ENCODE assay signal across 15 cellular contexts in genomic region chr14:36454599-36455240, GRCh38.
"Had no signal": no experiment of that assay in that cellular context is flagged by ENCODE, and none has a peak within 500 bp of the region (broad histone marks: within the 10 kb centered on the region; RNA-seq: fewer than 3 reads in every experiment).

No MANE protein-coding gene starts in this region.

- H3K4me1 Mint-ChIP-seq: activated CD4-positive, alpha-beta T cell treated with anti-CD3 and anti-CD28 coated beads for 36 hours; stimulated activated naive CD8-positive, alpha-beta T cell treated with anti-CD3 and anti-CD28 coated beads, Interleukin-15, amount 100 ng/mL, for 72 hours had no signal

- H3K27ac ChIP-seq: cardiac muscle cell, gastroesophageal sphincter, ovary had no signal

- H3K27ac Mint-ChIP-seq: activated CD4-positive, alpha-beta T cell treated with anti-CD3 and anti-CD28 coated beads for 36 hours; activated CD8-positive, alpha-beta T cell treated with anti-CD3 and anti-CD28 coated beads for 36 hours; activated naive CD4-positive, alpha-beta T cell treated with anti-CD3 and anti-CD28 coated beads, Interleukin-2, amount 50 U/mL, for 72 hours; stimulated activated naive CD8-positive, alpha-beta T cell treated with anti-CD3 and anti-CD28 coated beads, Interleukin-15, amount 100 ng/mL, for 72 hours; T-helper 1 cell treated with Interleukin-12 subunit alpha and Interleukin-12 subunit beta and Interleukin-4 antibody, amounts not matched to agents 30 μg/mL and 1 μg/mL, for 36 hours had no signal

- H3K4me3 ChIP-seq: cardiac muscle cell, gastroesophageal sphincter, ovary had no signal

- H3K9me3 Mint-ChIP-seq: activated CD8-positive, alpha-beta T cell treated with anti-CD3 and anti-CD28 coated beads for 36 hours; activated naive CD4-positive, alpha-beta T cell treated with anti-CD3 and anti-CD28 coated beads, Interleukin-2, amount 50 U/mL, for 72 hours; neural crest cell; stimulated activated naive CD8-positive, alpha-beta T cell treated with anti-CD3 and anti-CD28 coated beads, Interleukin-15, amount 100 ng/mL, for 72 hours; T-helper 1 cell treated with Interleukin-12 subunit alpha and Interleukin-12 subunit beta and Interleukin-4 antibody, amounts not matched to agents 30 μg/mL and 1 μg/mL, for 36 hours had no signal

- H3K36me3 Mint-ChIP-seq: activated naive CD4-positive, alpha-beta T cell treated with anti-CD3 and anti-CD28 coated beads, Interleukin-2, amount 50 U/mL, for 72 hours had no signal

- H3K4me3 Mint-ChIP-seq: activated CD4-positive, alpha-beta T cell treated with anti-CD3 and anti-CD28 coated beads for 36 hours; activated CD8-positive, alpha-beta T cell treated with anti-CD3 and anti-CD28 coated beads for 36 hours; neural crest cell; stimulated activated naive CD8-positive, alpha-beta T cell treated with anti-CD3 and anti-CD28 coated beads, Interleukin-15, amount 100 ng/mL, for 72 hours; T-helper 1 cell treated with Interleukin-12 subunit alpha and Interleukin-12 subunit beta and Interleukin-4 antibody, amounts not matched to agents 30 μg/mL and 1 μg/mL, for 36 hours had no signal

- ATAC-seq: activated CD4-positive, alpha-beta T cell treated with anti-CD3 and anti-CD28 coated beads for 36 hours; activated CD8-positive, alpha-beta T cell treated with anti-CD3 and anti-CD28 coated beads for 36 hours; activated naive CD4-positive, alpha-beta T cell treated with anti-CD3 and anti-CD28 coated beads, Interleukin-2, amount 50 U/mL, for 72 hours; gastroesophageal sphincter; left ventricle myocardium superior; stimulated activated naive CD8-positive, alpha-beta T cell treated with anti-CD3 and anti-CD28 coated beads, Interleukin-15, amount 100 ng/mL, for 72 hours had no signal

- H3K27me3 ChIP-seq: cardiac muscle cell, ovary had no signal

- H3K4me1 ChIP-seq: gastroesophageal sphincter had no signal

- H3K36me3 ChIP-seq: cardiac muscle cell, gastroesophageal sphincter, ovary had no signal

- DNase-seq: activated CD4-positive, alpha-beta T cell treated with anti-CD3 and anti-CD28 coated beads for 36 hours; activated CD8-positive, alpha-beta memory T cell treated with anti-CD3 and anti-CD28 coated beads, Interleukin-2, amount 50 U/mL, for 4 hours; activated CD8-positive, alpha-beta T cell treated with anti-CD3 and anti-CD28 coated beads for 36 hours; activated gamma-delta T cell; activated T-cell treated with anti-CD3 and anti-CD28 coated beads, Interleukin-2, amount 50 U/mL, for 48 hours; left ventricle myocardium superior; midbrain; ovary; stimulated activated CD4-positive, alpha-beta T cell treated with anti-CD3 and anti-CD28 coated beads, Interleukin-1b, Interleukin-23, amount 100 ng/mL, for 48 hours; stimulated activated naive CD8-positive, alpha-beta T cell treated with anti-CD3 and anti-CD28 coated beads, Interleukin-15, amount 100 ng/mL, for 72 hours had no signal

- H3K9me3 ChIP-seq: gastroesophageal sphincter, ovary had no signal
